ENCODE assay signal across 8 cellular contexts in the genomic region with DNA sequence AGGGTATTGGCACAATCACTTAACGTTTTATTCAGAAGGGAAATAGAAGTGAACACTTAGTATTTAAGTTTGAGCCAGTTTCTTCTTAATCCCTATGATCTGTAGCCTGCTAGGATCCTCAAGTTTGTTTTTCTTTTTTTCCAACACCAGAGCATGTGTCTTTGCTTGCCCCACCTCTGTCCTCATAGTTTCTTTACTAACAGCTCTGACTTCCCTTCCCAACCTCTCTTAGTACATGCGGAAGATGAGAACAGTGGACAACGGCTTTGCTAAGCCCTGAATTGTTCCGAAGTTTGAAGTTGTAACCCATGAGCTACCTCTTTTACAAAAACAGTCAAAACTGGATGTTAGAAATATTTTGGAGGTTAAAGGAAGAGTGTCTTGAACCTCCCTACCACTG.
DNase-seq lines count a peak whose midpoint lies in the region; ATAC-seq and TF ChIP-seq lines count a peak whose summit lies in the region.

No MANE protein-coding gene starts in this region.

- ATAC-seq in GM19372 (IDR thresholded peaks at IDR 0.05; ENCODE audit: low read depth, unreplicated experiment) (peak; percentile 53), HG03103 (IDR thresholded peaks at IDR 0.05; ENCODE audit: low read depth, unreplicated experiment) (peak; percentile 33)
- ATAC-seq in activated naive CD4-positive, alpha-beta T cell treated with anti-CD3 and anti-CD28 coated beads, Interleukin-2, amount 50 U/mL, for 72 hours = no peak

- WGBS in adrenal gland, 4 donors = 36 to 40% (median 38%) methylated on average over 4 of the region's 4 CpGs

- H3K27ac Mint-ChIP-seq in activated naive CD4-positive, alpha-beta T cell treated with anti-CD3 and anti-CD28 coated beads, Interleukin-2, amount 50 U/mL, for 72 hours = no peak overlapping the region

- H3K9me3 Mint-ChIP-seq in activated naive CD4-positive, alpha-beta T cell treated with anti-CD3 and anti-CD28 coated beads, Interleukin-2, amount 50 U/mL, for 72 hours = peaks cover 13 to 29% of the 10 kb centered on the region in 2 donors

- H3K4me3 ChIP-seq in adrenal gland (peak overlapping the region in 1 of 4 donors; percentile 18), skeletal muscle tissue (ENCODE audit: low read length in 3 of 3) (peak overlapping the region in 1 of 3 donors; percentile 54), WERI-Rb-1 (ENCODE audit: low read depth, low read length) (no peak overlapping the region)

- intact Hi-C loops in adrenal gland (cut with DNase I) (no loop called here), posterior cingulate gyrus (cut with DNase I) (no loop called here)

- TF ChIP-seq CTCF in adrenal gland (IDR thresholded peaks at IDR 0.05) = no peak
- no peak for TF ChIP-seq CTCF in WERI-Rb-1 (IDR thresholded peaks at IDR 0.05; ENCODE audit: low read depth, low read length)

- H3K36me3 ChIP-seq in adrenal gland (replicated peaks in 1 of 2) (no peaks in the 10 kb centered on the region), skeletal muscle tissue (ENCODE audit: control insufficient read depth in 3 of 3, insufficient read depth in 3 of 3, low read length in 3 of 3) (no peaks in the 10 kb centered on the region), WERI-Rb-1 (no peaks in the 10 kb centered on the region)

- H3K27me3 ChIP-seq in adrenal gland (no peaks in the 10 kb centered on the region), skeletal muscle tissue (ENCODE audit: control insufficient read depth in 3 of 3, insufficient read depth in 3 of 3, low read length in 3 of 3) (no peaks in the 10 kb centered on the region), WERI-Rb-1 (ENCODE audit: insufficient read depth, low read depth, severe bottlenecking) (no peaks in the 10 kb centered on the region)

- H3K9ac ChIP-seq in skeletal muscle tissue (ENCODE audit: low read depth in 1 of 3, low read length in 3 of 3) = no peak overlapping the region

- H3K36me3 Mint-ChIP-seq in activated naive CD4-positive, alpha-beta T cell treated with anti-CD3 and anti-CD28 coated beads, Interleukin-2, amount 50 U/mL, for 72 hours = peaks cover 0 to 17% of the 10 kb centered on the region in 2 donors

- no peak for TF ChIP-seq POLR2A in adrenal gland (IDR thresholded peaks at IDR 0.05)

- DNase-seq in adrenal gland (no peak), WERI-Rb-1 (no peak), T-helper 9 cell (no peak), posterior cingulate gyrus (no peak)
- DNase-seq in activated naive CD4-positive, alpha-beta T cell treated with anti-CD3 and anti-CD28 coated beads, Interleukin-2, amount 50 U/mL, for 72 hours (ENCODE audit: low spot score in 2 of 2) = no peak

- H3K4me1 ChIP-seq in adrenal gland (replicated peaks in 1 of 2) = peaks cover 0 to 5% of the 10 kb centered on the region in 2 donors
- peaks cover 0 to 3% (median 0%) of the 10 kb centered on the region in 3 donors for H3K4me1 ChIP-seq in skeletal muscle tissue (ENCODE audit: control insufficient read depth in 3 of 3, insufficient read depth in 3 of 3, low read length in 3 of 3)

- no peaks in the 10 kb centered on the region for H3K9me3 ChIP-seq in adrenal gland (replicated peaks in 1 of 3)
- H3K9me3 ChIP-seq in skeletal muscle tissue (ENCODE audit: control insufficient read depth in 3 of 3, low read length in 3 of 3) = peaks cover 0 to 3% (median 2%) of the 10 kb centered on the region in 3 donors
- no peaks in the 10 kb centered on the region for H3K9me3 ChIP-seq in WERI-Rb-1 (ENCODE audit: severe bottlenecking)

- H3K27ac ChIP-seq in adrenal gland = peak overlapping the region in 4 of 5 donors; percentile 51 to 75 (median 61)
- peak overlapping the region; percentile 16 for H3K27ac ChIP-seq in skeletal muscle tissue (ENCODE audit: low read depth, low read length)
- H3K27ac ChIP-seq in WERI-Rb-1 = no peak overlapping the region

Comparison
In these comparisons a context has a peak if more than half of its experiments do, and no peak if none do; other contexts are left out.
1. ATAC-seq: peak in GM19372 (single experiment) and HG03103 (single experiment); none in activated naive CD4-positive, alpha-beta T cell treated with anti-CD3 and anti-CD28 coated beads, Interleukin-2, amount 50 U/mL, for 72 hours (0 of 2).